ENCODE assay signal across 2 cellular contexts in genomic region chr14:50538034-50538433, GRCh38.
TF ChIP-seq lines count a peak whose summit lies in the region.

No MANE protein-coding gene starts in this region.

TF ChIP-seq in K562, 482 proteins besides CTCF, POLR2A, EP300 and RAD21:
- peak; percentile 94 for TF ChIP-seq ZNF431 (CRISPR knock-in tag; IDR thresholded peaks at IDR 0.05)

TF ChIP-seq in HepG2, 621 proteins besides CTCF, POLR2A, EP300 and RAD21:
- TF ChIP-seq ZNF431 (CRISPR knock-in tag; IDR thresholded peaks at IDR 0.05; ENCODE audit: borderline replicate concordance, low read depth): peak; percentile 79; the same call in 1 of the 2 replicates
TF ChIP-seq in HepG2: peak in this region for 1; not testable (repeated sequence) for 620.
